1 cellular context compared by ENCODE assay signal in the genomic region with DNA sequence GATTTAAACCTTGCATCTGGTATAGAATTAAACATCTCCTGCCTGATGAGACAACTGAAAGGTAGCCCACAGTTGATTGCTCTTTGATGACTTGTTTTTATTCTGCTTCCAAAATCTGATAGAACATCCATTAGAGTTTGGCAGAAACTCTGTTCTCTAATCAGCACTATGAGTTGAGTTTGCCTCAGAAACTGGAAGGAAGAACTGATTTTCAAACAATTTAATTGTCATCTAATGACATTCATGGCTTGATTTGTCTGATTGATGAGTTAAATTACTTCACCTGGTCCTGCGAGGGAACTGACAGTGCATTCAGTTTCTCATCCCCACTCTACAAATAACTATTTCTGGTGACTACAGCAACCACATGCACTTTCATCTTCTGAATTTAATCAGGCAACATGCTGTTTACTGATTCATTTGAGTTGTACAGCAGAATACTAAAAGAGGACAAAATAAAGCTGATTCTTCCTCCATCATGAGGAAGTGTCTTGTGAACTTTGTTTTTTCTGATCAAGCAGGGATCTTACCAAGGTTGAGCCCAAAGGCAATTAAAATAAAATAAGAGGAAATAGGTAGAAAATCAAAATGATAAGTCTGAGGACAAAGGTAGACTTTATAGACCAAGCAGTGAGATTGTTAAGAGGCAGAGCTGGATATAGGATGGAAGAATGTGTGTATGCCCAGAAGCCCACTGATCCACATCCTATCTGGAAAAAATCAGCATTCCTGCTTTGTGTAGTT.
TF ChIP-seq lines count a peak whose summit lies in the region.

No MANE protein-coding gene starts in this region.

TF ChIP-seq in GM23338, 12 proteins besides CTCF, POLR2A, EP300 and RAD21 (continued from another document):
- no peak for TF ChIP-seq ZNF462 (CRISPR knock-in tag; IDR thresholded peaks at IDR 0.05)
- no peak for TF ChIP-seq ZNF114 (CRISPR knock-in tag; IDR thresholded peaks at IDR 0.05)
- no peak for TF ChIP-seq STAT1 (IDR thresholded peaks at IDR 0.05; ENCODE audit: unreplicated experiment)
- no peak for TF ChIP-seq POLR2AphosphoS5 (IDR thresholded peaks at IDR 0.05; ENCODE audit: low read depth)
- no peak for TF ChIP-seq CREB1 (CRISPR knock-in tag; IDR thresholded peaks at IDR 0.05; ENCODE audit: low read depth)
